8 cellular contexts compared by ENCODE assay signal in genomic region chr22:36239150-36239400, GRCh38. TPM values are rescaled to one million over a fixed set of nuclear protein-coding genes. Genes with fewer than 3 reads are reported as not detected.
A peak's percentile ranks its signal among the peaks of the same experiment; 100 is the strongest.
DNase-seq lines count a peak whose midpoint lies in the region; TF ChIP-seq lines count a peak whose summit lies in the region.

No MANE protein-coding gene starts in this region.

- intact Hi-C loops in activated naive CD4-positive, alpha-beta T cell treated with anti-CD3 and anti-CD28 coated beads for 36 hours (cut with micrococcal nuclease): loop anchor here (1.0 to 5.0 kb wide), 6 partner anchors 14 to 243 kb away; partner anchors contain the start of genes APOL1 and TXN2

- H3K4me1 ChIP-seq in right atrium auricular region: peaks cover 0 to 59% of the 10 kb centered on the region in 2 donors
- H3K4me1 ChIP-seq in smooth muscle cell (ENCODE audit: low read depth): no peaks in the 10 kb centered on the region

- H3K4me2 ChIP-seq in smooth muscle cell: peak overlapping the region; percentile 86

- TF ChIP-seq CTCF in AG04449 (IDR thresholded peaks at IDR 0.05; ENCODE audit: insufficient read depth, low read length, missing control alignments) (no peak), HFFc6 (IDR thresholded peaks at IDR 0.05) (no peak), right atrium auricular region (IDR thresholded peaks at IDR 0.05) (no peak), smooth muscle cell (IDR thresholded peaks at IDR 0.05; ENCODE audit: borderline replicate concordance, insufficient read depth, poor library complexity, severe bottlenecking) (no peak)

- H3K9me3 Mint-ChIP-seq in HFFc6: no peaks in the 10 kb centered on the region
- peaks cover 6% of the 10 kb centered on the region for H3K9me3 Mint-ChIP-seq in activated naive CD4-positive, alpha-beta T cell treated with anti-CD3 and anti-CD28 coated beads for 36 hours

- WGBS in smooth muscle cell (ENCODE audit: low lambda C conversion rate): 40% methylated on average over 4 of the region's 4 CpGs

- H3K27ac ChIP-seq in right atrium auricular region (peak overlapping the region; percentile 90 to 92), smooth muscle cell (ENCODE audit: low read depth) (peak overlapping the region; percentile 61)

- peaks cover 20% of the 10 kb centered on the region for H3K36me3 Mint-ChIP-seq in HFFc6 (ENCODE audit: low read depth)
- H3K36me3 Mint-ChIP-seq in activated naive CD4-positive, alpha-beta T cell treated with anti-CD3 and anti-CD28 coated beads for 36 hours (ENCODE audit: low read depth): peaks cover 36% of the 10 kb centered on the region

- peak overlapping the region; percentile 75 for H3K4me3 ChIP-seq in AG04449 (ENCODE audit: low read depth, low read length)
- peak overlapping the region; percentile 55 to 68 for H3K4me3 ChIP-seq in right atrium auricular region
- peak overlapping the region; percentile 62 for H3K4me3 ChIP-seq in smooth muscle cell

- no peak overlapping the region for H2AFZ ChIP-seq in smooth muscle cell (ENCODE audit: low read depth)

- H3K4me1 Mint-ChIP-seq in HFFc6 (ENCODE audit: low read depth): peaks cover 64% of the 10 kb centered on the region
- peaks cover 48% of the 10 kb centered on the region for H3K4me1 Mint-ChIP-seq in activated naive CD4-positive, alpha-beta T cell treated with anti-CD3 and anti-CD28 coated beads for 36 hours (ENCODE audit: low read depth)

- peak overlapping the region; percentile 94 for H3K4me3 Mint-ChIP-seq in HFFc6
- H3K4me3 Mint-ChIP-seq in activated naive CD4-positive, alpha-beta T cell treated with anti-CD3 and anti-CD28 coated beads for 36 hours: peak overlapping the region; percentile 98

- peaks cover 9% of the 10 kb centered on the region for H3K36me3 ChIP-seq in right atrium auricular region
- H3K36me3 ChIP-seq in smooth muscle cell (ENCODE audit: low read depth): no peaks in the 10 kb centered on the region

- H4K20me1 ChIP-seq in smooth muscle cell (ENCODE audit: low read depth): peaks cover 5% of the 10 kb centered on the region

- no peaks in the 10 kb centered on the region for H3K9me3 ChIP-seq in right atrium auricular region
- no peaks in the 10 kb centered on the region for H3K9me3 ChIP-seq in smooth muscle cell (replicated peaks; ENCODE audit: low read depth)

- POLR2A ChIA-PET in AG04449 (lab: Yijun Ruan, JAX): interaction anchor here (1.0 to 1.3 kb wide), 3 partner anchors 15 to 147 kb away, joined by 3 to 6 read pairs (median 4); partner anchors contain the start of gene APOL1

- no peaks in the 10 kb centered on the region; the same call in 1 of the 2 replicates for H3K27me3 Mint-ChIP-seq in HFFc6 (ENCODE audit: insufficient read depth)
- H3K27me3 Mint-ChIP-seq in activated naive CD4-positive, alpha-beta T cell treated with anti-CD3 and anti-CD28 coated beads for 36 hours (ENCODE audit: low read depth): no peaks in the 10 kb centered on the region

- DNase-seq in AG04449 (ENCODE audit: low read depth, low spot score) (no peak), HFFc6 (no peak), right atrium auricular region (ENCODE audit: low spot score) (no peak), smooth muscle cell (lab: John Stamatoyannopoulos, UW; ENCODE audit: unreplicated experiment) (no peak), H4 (ENCODE audit: low spot score) (no peak), DMS114 treated with DMSO at 0.1 percent for 48 hours (lab: John Stamatoyannopoulos, UW; ENCODE audit: unreplicated experiment) (no peak), NCI-H82 (lab: John Stamatoyannopoulos, UW) (no peak)
- no peak for DNase-seq in activated naive CD4-positive, alpha-beta T cell treated with anti-CD3 and anti-CD28 coated beads for 36 hours

- CTCF ChIA-PET in AG04449 (lab: Yijun Ruan, JAX): interaction anchor here (0.7 to 6.1 kb wide), 21 partner anchors 11 to 247 kb away, joined by 3 to 47 read pairs (median 4); partner anchors contain the start of gene APOL1
- CTCF ChIA-PET in activated naive CD4-positive, alpha-beta T cell treated with anti-CD3 and anti-CD28 coated beads for 36 hours (lab: Charles Lee): interaction anchor here (0.6 to 2.9 kb wide), 13 partner anchors 11 to 243 kb away, joined by 3 to 33 read pairs (median 5); partner anchors contain the start of genes APOL1 and TXN2

- peaks cover 6% of the 10 kb centered on the region for H3K79me2 ChIP-seq in smooth muscle cell (ENCODE audit: low read depth)

- H3F3A ChIP-seq in smooth muscle cell (ENCODE audit: low read depth): no peaks in the 10 kb centered on the region

- H3K27me3 ChIP-seq in right atrium auricular region: no peaks in the 10 kb centered on the region
- H3K27me3 ChIP-seq in smooth muscle cell (ENCODE audit: low read depth): no peaks in the 10 kb centered on the region

- peak overlapping the region; percentile 91 for H3K27ac Mint-ChIP-seq in HFFc6
- H3K27ac Mint-ChIP-seq in activated naive CD4-positive, alpha-beta T cell treated with anti-CD3 and anti-CD28 coated beads for 36 hours: peak overlapping the region; percentile 99

- H3K9ac ChIP-seq in smooth muscle cell (ENCODE audit: low read depth): peak overlapping the region; percentile 61

RNA-seq across cellular contexts. Expression of gene APOL2, which starts 0.3 kb away (rescaled TPM):
- 10 to 100 TPM; 27.7 to 42.5 (median 38.5) TPM for total RNA-seq in HFFc6 (2021; fragmentation: NEBNext Ultra II Directional; extraction: Animal tissue kit (Norgen Biotek cat#: 25700))
- total RNA-seq in activated naive CD4-positive, alpha-beta T cell treated with anti-CD3 and anti-CD28 coated beads for 36 hours: 10 to 100 TPM; 53.8 to 55.0 TPM
- total RNA-seq in right atrium auricular region (10 to 100 TPM; 25.4 to 25.7 TPM), smooth muscle cell (12.2 and 14.7 TPM in 2 replicates)
- polyA plus RNA-seq in smooth muscle cell: 8.0 and 9.2 TPM in 2 replicates
- 31.6 and 44.0 TPM in 2 replicates for total RNA-seq in H4 (2014; rRNA removed; shearing (Covaris generic))

RNA-seq across cellular contexts. Expression of gene APOL1, which starts 13.9 kb away (rescaled TPM):
- 1 to 10 TPM in 4 of 6 experiments, under 1 TPM in 2; 0.55 to 6.2 (median 4.9) TPM for total RNA-seq in HFFc6 (2021; fragmentation: NEBNext Ultra II Directional; extraction: Animal tissue kit (Norgen Biotek cat#: 25700))
- total RNA-seq in activated naive CD4-positive, alpha-beta T cell treated with anti-CD3 and anti-CD28 coated beads for 36 hours: 10 to 100 TPM; 17.4 to 22.0 TPM
- total RNA-seq in right atrium auricular region (10 to 100 TPM; 10.7 to 18.1 TPM), smooth muscle cell (not detected in 2 replicates)
- 0.62 and 4.9 TPM in 2 replicates for polyA plus RNA-seq in smooth muscle cell
- 27.5 and 33.3 TPM in 2 replicates for total RNA-seq in H4 (2014; rRNA removed; shearing (Covaris generic))

RNA-seq across cellular contexts. Expression of gene APOL4, which starts 37.5 kb away (rescaled TPM):
- total RNA-seq in HFFc6 (2021; fragmentation: NEBNext Ultra II Directional; extraction: Animal tissue kit (Norgen Biotek cat#: 25700)): not detected
- under 1 TPM; 0.07 to 0.20 TPM for total RNA-seq in activated naive CD4-positive, alpha-beta T cell treated with anti-CD3 and anti-CD28 coated beads for 36 hours
- total RNA-seq in right atrium auricular region (1 to 10 TPM in 1 of 2 donors, under 1 TPM in 1; 0.24 to 2.1 TPM), smooth muscle cell (0.40 and 0.45 TPM in 2 replicates)
- polyA plus RNA-seq in smooth muscle cell: 0.97 TPM in 1 of 2 replicates, not detected in the other
- total RNA-seq in H4 (2014; rRNA removed; shearing (Covaris generic)): 2.7 and 3.6 TPM in 2 replicates
